ENCODE assay signal across 1 cellular context in genomic region chr18:60372141-60372540, GRCh38.
TF ChIP-seq lines count a peak whose summit lies in the region.

No MANE protein-coding gene starts in this region.

TF ChIP-seq in WTC11, 78 proteins besides CTCF, POLR2A, EP300 and RAD21 (continued from another document):
- no peak for TF ChIP-seq ZNF425 (CRISPR knock-in tag; conservative IDR thresholded peaks at IDR 0.05)
- no peak for TF ChIP-seq ETV6 (CRISPR knock-in tag; IDR thresholded peaks at IDR 0.05)
- no peak for TF ChIP-seq NFYB (CRISPR knock-in tag; conservative IDR thresholded peaks at IDR 0.05; ENCODE audit: low read depth)
- TF ChIP-seq ELF4 (CRISPR knock-in tag; IDR thresholded peaks at IDR 0.05; ENCODE audit: low read depth) = no peak
